Comparison of ENCODE assay signal across 8 cellular contexts in the genomic region with DNA sequence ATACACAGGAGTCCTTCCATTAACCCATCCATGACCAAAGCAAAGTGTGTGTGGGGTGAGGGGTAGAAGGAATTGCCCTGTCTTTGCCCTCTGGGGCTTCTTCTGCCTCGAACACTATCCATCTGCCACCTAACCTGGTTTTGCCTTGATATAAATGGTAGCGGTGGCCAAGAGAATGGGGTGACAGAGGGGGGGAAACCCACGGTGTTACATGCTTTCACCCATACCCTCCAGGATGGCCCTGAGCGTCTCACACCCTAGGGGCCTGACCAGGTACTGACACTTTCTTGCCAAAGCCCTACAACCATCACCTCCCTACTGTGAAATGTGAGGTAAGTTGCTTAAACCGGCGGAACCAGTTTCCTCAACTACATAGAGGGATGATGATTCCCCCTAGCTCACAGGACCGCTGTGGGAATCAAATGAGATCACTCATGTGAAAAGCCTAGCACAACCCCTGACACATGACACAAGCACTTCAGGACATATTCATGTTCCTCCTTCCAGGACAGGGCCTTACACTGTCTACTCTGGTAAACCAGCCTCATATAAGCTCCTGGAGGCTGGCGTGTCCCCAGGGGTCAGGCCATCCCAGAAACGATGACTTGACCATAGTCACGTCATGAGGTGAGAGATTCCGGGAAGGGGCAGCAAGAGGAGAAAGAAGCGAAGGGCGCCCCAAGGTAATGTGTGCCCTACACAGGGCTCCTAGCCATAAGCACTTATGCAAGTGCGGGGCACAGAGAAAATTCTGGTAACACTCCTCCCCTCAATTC. TPM values are rescaled to one million over a fixed set of nuclear protein-coding genes. Genes with fewer than 3 reads are reported as not detected.
A peak's percentile ranks its signal among the peaks of the same experiment; 100 is the strongest.
DNase-seq lines count a peak whose midpoint lies in the region; ATAC-seq and TF ChIP-seq lines count a peak whose summit lies in the region.

No MANE protein-coding gene starts in this region.

- DNase-seq in BE2C = peak; percentile 24
- no peak for DNase-seq in NT2/D1 (ENCODE audit: low read depth, low spot score)
- peak; percentile 68 for DNase-seq in activated naive CD4-positive, alpha-beta T cell treated with Interleukin-2 at 50 U/mL for 16 hours
- DNase-seq in cardiac muscle cell (ENCODE audit: low read depth in 1 of 2, low spot score in 1 of 2) = peak in 1 of 2 donors; percentile 21
- peak; percentile 80 for DNase-seq in pons (ENCODE audit: low spot score)
- DNase-seq in dedifferentiated amniotic fluid mesenchymal stem cell (ENCODE audit: extremely low spot score) = no peak

- H3K9me3 ChIP-seq in BE2C (no peaks in the 10 kb centered on the region), NT2/D1 (ENCODE audit: insufficient read depth, low read length) (no peaks in the 10 kb centered on the region), cardiac muscle cell (ENCODE audit: low read depth) (no peaks in the 10 kb centered on the region)

- peak overlapping the region; percentile 89 for H3K9ac ChIP-seq in NT2/D1 (ENCODE audit: insufficient read length, low read depth)

- H3K4me1 ChIP-seq in BE2C = peaks cover 8% of the 10 kb centered on the region
- H3K4me1 ChIP-seq in NT2/D1 (ENCODE audit: insufficient read depth, insufficient read length) = peaks cover 3% of the 10 kb centered on the region
- peaks cover 22% of the 10 kb centered on the region for H3K4me1 ChIP-seq in cardiac muscle cell (ENCODE audit: low read depth)

- TF ChIP-seq CTCF in BE2C (IDR thresholded peaks at IDR 0.05; ENCODE audit: low read depth, low read length) = peak; percentile 32
- peak; percentile 20 for TF ChIP-seq CTCF in cardiac muscle cell (IDR thresholded peaks at IDR 0.05; ENCODE audit: low read depth, low read length)

- ATAC-seq in GM18870 (IDR thresholded peaks at IDR 0.05; ENCODE audit: unreplicated experiment) (peak; percentile 34), HG03342 (IDR thresholded peaks at IDR 0.05; ENCODE audit: unreplicated experiment) (peak; percentile 44)

- H3K36me3 ChIP-seq in BE2C (no peaks in the 10 kb centered on the region), NT2/D1 (ENCODE audit: insufficient read depth, insufficient read length, low read length) (no peaks in the 10 kb centered on the region), cardiac muscle cell (no peaks in the 10 kb centered on the region)

- H3K4me3 ChIP-seq in BE2C (ENCODE audit: low read depth, low read length) = peak overlapping the region; percentile 57
- H3K4me3 ChIP-seq in NT2/D1 (ENCODE audit: insufficient read length, low read depth) = peak overlapping the region; percentile 59
- peak overlapping the region; percentile 40 for H3K4me3 ChIP-seq in cardiac muscle cell

- H3K27ac ChIP-seq in cardiac muscle cell = peak overlapping the region; percentile 98

- H3K27me3 ChIP-seq in BE2C (no peaks in the 10 kb centered on the region), NT2/D1 (ENCODE audit: insufficient read depth, insufficient read length) (no peaks in the 10 kb centered on the region), cardiac muscle cell (no peaks in the 10 kb centered on the region)

RNA-seq across cellular contexts. Expression of a gene that starts 49.7 kb away (rescaled TPM):
- 11.4 TPM for polyA plus RNA-seq in BE2C (2012; ENCODE audit: insufficient read depth, insufficient read length, low read depth)
- 11.9 and 14.6 TPM in 2 replicates for total RNA-seq in cardiac muscle cell
- polyA plus RNA-seq in cardiac muscle cell = 10.0 and 10.3 TPM in 2 replicates

RNA-seq across cellular contexts. Expression of a gene that starts 53.9 kb away (rescaled TPM):
- polyA plus RNA-seq in BE2C (2012; ENCODE audit: insufficient read depth, insufficient read length, low read depth) = 374 TPM
- 87.9 and 127 TPM in 2 replicates for total RNA-seq in cardiac muscle cell
- 152 and 166 TPM in 2 replicates for polyA plus RNA-seq in cardiac muscle cell

Comparison
In these comparisons a context has a peak if more than half of its experiments do, and no peak if none do; other contexts are left out.
1. DNase-seq: peak in BE2C (single experiment), activated naive CD4-positive, alpha-beta T cell treated with Interleukin-2 at 50 U/mL for 16 hours (single experiment) and pons (single experiment); none in NT2/D1 (single experiment) and dedifferentiated amniotic fluid mesenchymal stem cell (single experiment).
2. Peak in every context shown above with its lines, with median percentiles within 50 percentile points of each other: H3K4me3 ChIP-seq.